In genomic region chr1:199580280-199580679, GRCh38 we compare ENCODE assay signal across 33 cellular contexts.
"Had no signal": no experiment of that assay in that cellular context is flagged by ENCODE, and none has a peak within 500 bp of the region (broad histone marks: within the 10 kb centered on the region; RNA-seq: fewer than 3 reads in every experiment).

No MANE protein-coding gene starts in this region.

- H3K4me3 ChIP-seq: ascending aorta, cardiac muscle cell, SJCRH30, SK-N-MC had no signal

- H3K27me3 Mint-ChIP-seq: activated CD4-positive, alpha-beta T cell treated with anti-CD3 and anti-CD28 coated beads for 36 hours; activated T-cell treated with anti-CD3 and anti-CD28 coated beads, Interleukin-2, amount 50 U/mL, for 24 hours had no signal

- H3K4me1 ChIP-seq: ascending aorta, SJCRH30 had no signal

- FAIRE-seq: TTC549 had no signal

- H3K36me3 Mint-ChIP-seq: activated naive CD4-positive, alpha-beta T cell treated with anti-CD3 and anti-CD28 coated beads, Interleukin-2, amount 50 U/mL, for 24 hours; activated naive CD8-positive, alpha-beta T cell treated with anti-CD3 and anti-CD28 coated beads, Interleukin-2, amount 10 ng/mL, durations not matched to agents 7 days and 5 days had no signal

- H3K4me3 Mint-ChIP-seq: activated CD4-positive, alpha-beta T cell treated with anti-CD3 and anti-CD28 coated beads for 36 hours; activated CD4-positive, alpha-beta T cell treated with anti-CD3 and anti-CD28 coated beads, Interleukin-2, amount 10 ng/mL, durations not matched to agents 7 days and 5 days; activated CD8-positive, alpha-beta T cell treated with anti-CD3 and anti-CD28 coated beads, Interleukin-2, amount 10 ng/mL, durations not matched to agents 7 days and 5 days; activated naive CD4-positive, alpha-beta T cell treated with anti-CD3 and anti-CD28 coated beads, Interleukin-2, amount 50 U/mL, for 24 hours; activated naive CD8-positive, alpha-beta T cell treated with anti-CD3 and anti-CD28 coated beads, Interleukin-2, amount 10 ng/mL, durations not matched to agents 7 days and 5 days; activated T-cell treated with anti-CD3 and anti-CD28 coated beads, Interleukin-2, amount 50 U/mL, for 24 hours; central memory CD8-positive, alpha-beta T cell; WTC11 had no signal

- H3K36me3 ChIP-seq: ascending aorta, cardiac muscle cell, SJCRH30 had no signal

- H3K27ac Mint-ChIP-seq: activated CD4-positive, alpha-beta T cell treated with anti-CD3 and anti-CD28 coated beads for 36 hours; activated CD4-positive, alpha-beta T cell treated with anti-CD3 and anti-CD28 coated beads, Interleukin-2, amount 10 ng/mL, durations not matched to agents 7 days and 5 days; activated CD8-positive, alpha-beta T cell treated with anti-CD3 and anti-CD28 coated beads, Interleukin-2, amount 10 ng/mL, durations not matched to agents 7 days and 5 days; activated naive CD4-positive, alpha-beta T cell treated with anti-CD3 and anti-CD28 coated beads, Interleukin-2, amount 50 U/mL, for 24 hours; activated naive CD8-positive, alpha-beta T cell treated with anti-CD3 and anti-CD28 coated beads, Interleukin-2, amount 10 ng/mL, durations not matched to agents 7 days and 5 days; activated T-cell treated with anti-CD3 and anti-CD28 coated beads, Interleukin-2, amount 50 U/mL, for 24 hours; activated T-helper 2 cell treated with anti-CD3 and anti-CD28 coated beads, Interferon-gamma antibody, Interleukin-2, Interleukin-4, amounts not matched to agents 10 μg/mL and 5 μg/mL and 100 μg/mL, durations not matched to agents 14 hours and 24 hours and 36 hours; WTC11 had no signal

- H3K9me3 ChIP-seq: ascending aorta, SJCRH30 had no signal

- H3K27me3 ChIP-seq: ascending aorta, cardiac muscle cell, SJCRH30 had no signal

- H3K4me1 Mint-ChIP-seq: activated CD4-positive, alpha-beta T cell treated with anti-CD3 and anti-CD28 coated beads for 36 hours; activated CD4-positive, alpha-beta T cell treated with anti-CD3 and anti-CD28 coated beads, Interleukin-2, amount 10 ng/mL, durations not matched to agents 7 days and 5 days; activated naive CD4-positive, alpha-beta T cell treated with anti-CD3 and anti-CD28 coated beads, Interleukin-2, amount 50 U/mL, for 24 hours; activated naive CD8-positive, alpha-beta T cell treated with anti-CD3 and anti-CD28 coated beads, Interleukin-2, amount 10 ng/mL, durations not matched to agents 7 days and 5 days; central memory CD8-positive, alpha-beta T cell had no signal

- ATAC-seq: activated CD4-positive, alpha-beta T cell treated with anti-CD3 and anti-CD28 coated beads for 36 hours; activated CD4-positive, CD25-positive, alpha-beta regulatory T cell treated with anti-CD3 and anti-CD28 coated beads, Interleukin-2, amount 50 U/mL, for 24 hours; activated CD8-positive, alpha-beta T cell treated with anti-CD3 and anti-CD28 coated beads, Interleukin-2, amount 10 ng/mL, durations not matched to agents 7 days and 5 days; Panc1; WTC11 had no signal

- H3K9me3 Mint-ChIP-seq: activated CD4-positive, alpha-beta T cell treated with anti-CD3 and anti-CD28 coated beads, Interleukin-2, amount 10 ng/mL, durations not matched to agents 7 days and 5 days; activated naive CD4-positive, alpha-beta T cell treated with anti-CD3 and anti-CD28 coated beads, Interleukin-2, amount 50 U/mL, for 24 hours; activated naive CD8-positive, alpha-beta T cell treated with anti-CD3 and anti-CD28 coated beads, Interleukin-2, amount 10 ng/mL, durations not matched to agents 7 days and 5 days; activated T-cell treated with anti-CD3 and anti-CD28 coated beads, Interleukin-2, amount 50 U/mL, for 24 hours; activated T-helper 2 cell treated with anti-CD3 and anti-CD28 coated beads, Interferon-gamma antibody, Interleukin-2, Interleukin-4, amounts not matched to agents 10 μg/mL and 5 μg/mL and 100 μg/mL, durations not matched to agents 14 hours and 24 hours and 36 hours; central memory CD8-positive, alpha-beta T cell had no signal

- DNase-seq: activated CD4-positive, alpha-beta T cell treated with anti-CD3 and anti-CD28 coated beads for 36 hours; activated CD4-positive, alpha-beta T cell treated with anti-CD3 and anti-CD28 coated beads, Interleukin-2, amount 10 ng/mL, durations not matched to agents 7 days and 5 days; activated CD4-positive, alpha-beta T cell treated with anti-CD3 and anti-CD28 coated beads, Interleukin-2, amount 50 U/mL, for 48 hours; activated CD8-positive, alpha-beta T cell treated with anti-CD3 and anti-CD28 coated beads, Interleukin-2, amount 10 ng/mL, durations not matched to agents 7 days and 5 days; activated gamma-delta T cell; activated naive CD4-positive, alpha-beta T cell treated with Interleukin-2 at 50 U/mL for 16 hours; activated naive CD8-positive, alpha-beta T cell treated with anti-CD3 and anti-CD28 coated beads, Interleukin-2, amount 10 ng/mL, durations not matched to agents 7 days and 5 days; activated T-cell treated with anti-CD3 and anti-CD28 coated beads, Interleukin-2, amount 50 U/mL, for 24 hours; amygdala; Kasumi-1; KG1; MM.1S; MV-4-11; NCI-H1092; NCI-H1436 treated with DMSO at 0.1 percent for 48 hours; NCI-H187; NCI-H2081; NCI-H345; NCI-H526 treated with DMSO at 0.1 percent for 48 hours; NCI-H774; SHP77; SJCRH30; T1000 had no signal

- H3K27ac ChIP-seq: ascending aorta, cardiac muscle cell, SJCRH30, SK-N-MC had no signal
